ENCODE assay signal across 23 cellular contexts in genomic region chr6:99402458-99402857, GRCh38. TPM values are rescaled to one million over a fixed set of nuclear protein-coding genes. Genes with fewer than 3 reads are reported as not detected.
DNase-seq lines count a peak whose midpoint lies in the region; ATAC-seq, FAIRE-seq and TF ChIP-seq lines count a peak whose summit lies in the region.
"Had no signal": no experiment of that assay in that cellular context is flagged by ENCODE, and none has a peak within 500 bp of the region (broad histone marks: within the 10 kb centered on the region; RNA-seq: fewer than 3 reads in every experiment).

No MANE protein-coding gene starts in this region.

- POLR2A ChIA-PET in activated CD4-positive, alpha-beta T cell treated with anti-CD3 and anti-CD28 coated beads for 36 hours (lab: Charles Lee), result no interaction called here

- peaks cover 0 to 87% of the 10 kb centered on the region in 2 donors for H3K36me3 ChIP-seq in gastrocnemius medialis

- H3K27ac Mint-ChIP-seq in activated CD4-positive, alpha-beta T cell treated with anti-CD3 and anti-CD28 coated beads for 36 hours, result peak overlapping the region; percentile 37
- peak overlapping the region; percentile 30 for H3K27ac Mint-ChIP-seq in activated naive CD8-positive, alpha-beta T cell treated with anti-CD3 and anti-CD28 coated beads for 36 hours
- H3K27ac Mint-ChIP-seq in osteocyte (ENCODE audit: unreplicated experiment), result peak overlapping the region; percentile 14
- H3K27ac Mint-ChIP-seq: B cell, GM23338 had no signal

- TF ChIP-seq POLR2A in gastrocnemius medialis (IDR thresholded peaks at IDR 0.05), result no peak

- CTCF ChIA-PET in activated CD4-positive, alpha-beta T cell treated with anti-CD3 and anti-CD28 coated beads for 36 hours (lab: Charles Lee), result interaction anchor here (1.0 to 1.4 kb wide), 3 partner anchors 9 to 18 kb away, joined by 3 read pairs; partner anchors contain the start of gene COQ3

- H3K4me1 ChIP-seq in gastrocnemius medialis, result no peaks in the 10 kb centered on the region
- H3K4me1 ChIP-seq: Caco-2, SJSA1 had no signal

- intact Hi-C loops in activated CD4-positive, alpha-beta T cell treated with anti-CD3 and anti-CD28 coated beads for 36 hours (cut with DNase I, micrococcal nuclease), result loop anchor here in 1 of 2 experiments (2.0 kb wide), 1 partner anchor 20 kb away; no protein-coding TSS in a partner anchor
- intact Hi-C loops in gastrocnemius medialis (cut with DNase I; ENCODE audit: low total_unique reads), result no loop called here

- H3K36me3 Mint-ChIP-seq in activated CD4-positive, alpha-beta T cell treated with anti-CD3 and anti-CD28 coated beads for 36 hours (ENCODE audit: low read depth), result peaks cover 51% of the 10 kb centered on the region
- peaks cover 29% of the 10 kb centered on the region for H3K36me3 Mint-ChIP-seq in activated naive CD8-positive, alpha-beta T cell treated with anti-CD3 and anti-CD28 coated beads for 36 hours
- peaks cover 55% of the 10 kb centered on the region for H3K36me3 Mint-ChIP-seq in osteocyte (ENCODE audit: unreplicated experiment)

- ATAC-seq in activated CD4-positive, alpha-beta T cell treated with anti-CD3 and anti-CD28 coated beads for 36 hours, result no peak
- ATAC-seq in gastrocnemius medialis (no peak), GM18502 (IDR thresholded peaks at IDR 0.05; ENCODE audit: poor library complexity, unreplicated experiment) (no peak)
- ATAC-seq: GM12878, GM23338, HCT116, Panc1 had no signal

- no peaks in the 10 kb centered on the region for H3K9me3 ChIP-seq in gastrocnemius medialis
- H3K9me3 ChIP-seq: Caco-2, SJSA1 had no signal

- no peak for TF ChIP-seq CTCF in osteocyte (IDR thresholded peaks at IDR 0.05)
- TF ChIP-seq CTCF in gastrocnemius medialis (IDR thresholded peaks at IDR 0.05 in 4 of 5, conservative IDR thresholded peaks at IDR 0.05 in 1 of 5), result no peak

- H3K4me3 Mint-ChIP-seq in activated CD4-positive, alpha-beta T cell treated with anti-CD3 and anti-CD28 coated beads for 36 hours, result no peak overlapping the region
- H3K4me3 Mint-ChIP-seq in activated naive CD8-positive, alpha-beta T cell treated with anti-CD3 and anti-CD28 coated beads for 36 hours, result no peak overlapping the region
- H3K4me3 Mint-ChIP-seq in osteocyte (ENCODE audit: unreplicated experiment), result no peak overlapping the region
- H3K4me3 Mint-ChIP-seq: B cell; CD4-positive, CD25-positive, alpha-beta regulatory T cell; GM23338 had no signal

- no peak for FAIRE-seq in RCC 7860 (lab: Jason Lieb, UNC)
- FAIRE-seq: GM12878, GM18507 had no signal

- peaks cover 2% of the 10 kb centered on the region for H3K4me1 Mint-ChIP-seq in activated CD4-positive, alpha-beta T cell treated with anti-CD3 and anti-CD28 coated beads for 36 hours
- peaks cover 2% of the 10 kb centered on the region for H3K4me1 Mint-ChIP-seq in activated naive CD8-positive, alpha-beta T cell treated with anti-CD3 and anti-CD28 coated beads for 36 hours
- no peaks in the 10 kb centered on the region for H3K4me1 Mint-ChIP-seq in osteocyte (ENCODE audit: unreplicated experiment)
- H3K4me1 Mint-ChIP-seq: B cell, GM23338 had no signal

- no peak for DNase-seq in activated CD4-positive, alpha-beta T cell treated with anti-CD3 and anti-CD28 coated beads for 36 hours
- no peak for DNase-seq in activated CD4-positive, alpha-beta T cell treated with anti-CD3 and anti-CD28 coated beads, Interleukin-2, amount 50 U/mL, for 1 hour
- DNase-seq in MV-4-11 (lab: John Stamatoyannopoulos, UW) (peak; percentile 39), osteocyte (ENCODE audit: extremely low spot score, unreplicated experiment) (no peak), RCC 7860 (ENCODE audit: low spot score) (no peak), gastrocnemius medialis (no peak)
- DNase-seq in activated naive CD8-positive, alpha-beta T cell treated with anti-CD3 and anti-CD28 coated beads for 36 hours, result no peak
- DNase-seq: Caco-2; CD4-positive, CD25-positive, alpha-beta regulatory T cell; GDM1; NCI-H1417; NCI-H187; NCI-H2227 treated with DMSO at 0.1 percent for 48 hours; NCI-H524; NCI-H82 had no signal

- in situ Hi-C loops in gastrocnemius medialis (cut with MboI; ENCODE audit: low sequenced_read_pairs in 4 of 4), result no loop called here

- no peaks in the 10 kb centered on the region for H3K27me3 ChIP-seq in gastrocnemius medialis
- H3K27me3 ChIP-seq: SJSA1 had no signal

- H3K27me3 Mint-ChIP-seq in activated CD4-positive, alpha-beta T cell treated with anti-CD3 and anti-CD28 coated beads for 36 hours, result no peaks in the 10 kb centered on the region
- no peaks in the 10 kb centered on the region for H3K27me3 Mint-ChIP-seq in activated naive CD8-positive, alpha-beta T cell treated with anti-CD3 and anti-CD28 coated beads for 36 hours
- H3K27me3 Mint-ChIP-seq in osteocyte (ENCODE audit: unreplicated experiment), result no peaks in the 10 kb centered on the region
- H3K27me3 Mint-ChIP-seq: B cell; CD4-positive, CD25-positive, alpha-beta regulatory T cell had no signal

- H3K9me3 Mint-ChIP-seq in activated CD4-positive, alpha-beta T cell treated with anti-CD3 and anti-CD28 coated beads for 36 hours (ENCODE audit: low read depth), result no peaks in the 10 kb centered on the region
- H3K9me3 Mint-ChIP-seq in activated naive CD8-positive, alpha-beta T cell treated with anti-CD3 and anti-CD28 coated beads for 36 hours, result no peaks in the 10 kb centered on the region
- H3K9me3 Mint-ChIP-seq in osteocyte (ENCODE audit: unreplicated experiment), result no peaks in the 10 kb centered on the region
- H3K9me3 Mint-ChIP-seq: CD4-positive, CD25-positive, alpha-beta regulatory T cell; GM23338 had no signal

- no peak overlapping the region for H3K4me3 ChIP-seq in gastrocnemius medialis
- H3K4me3 ChIP-seq: GM12878, GM23338, SJSA1 had no signal

- H3K27ac ChIP-seq in gastrocnemius medialis, result no peak overlapping the region
- H3K27ac ChIP-seq: SJSA1 had no signal

RNA-seq across cellular contexts. Expression of gene COQ3, which starts 8.5 kb away (rescaled TPM):
- total RNA-seq in activated CD4-positive, alpha-beta T cell treated with anti-CD3 and anti-CD28 coated beads for 36 hours, result 10 to 100 TPM; 13.5 to 23.4 TPM
- 10 to 100 TPM; 21.0 to 23.8 TPM for total RNA-seq in activated naive CD8-positive, alpha-beta T cell treated with anti-CD3 and anti-CD28 coated beads for 36 hours
- total RNA-seq in osteocyte (4.8 and 4.9 TPM in 2 replicates), gastrocnemius medialis (10 to 100 TPM in 1 of 4 donors, 1 to 10 TPM in 3; 4.2 to 11.4 (median 7.3) TPM)

RNA-seq across cellular contexts. Expression of gene PNISR, which starts 22.6 kb away (rescaled TPM):
- total RNA-seq in activated CD4-positive, alpha-beta T cell treated with anti-CD3 and anti-CD28 coated beads for 36 hours, result 100 to 1,000 TPM; 127 to 148 TPM
- total RNA-seq in activated naive CD8-positive, alpha-beta T cell treated with anti-CD3 and anti-CD28 coated beads for 36 hours, result 10 to 100 TPM; 88.8 to 91.6 TPM
- total RNA-seq in osteocyte (93.9 and 96.5 TPM in 2 replicates), gastrocnemius medialis (10 to 100 TPM; 20.5 to 86.1 (median 25.2) TPM)

RNA-seq across cellular contexts. Expression of gene FAXC, which starts 53.0 kb away (rescaled TPM):
- under 1 TPM in 1 of 2 experiments, not detected in 1; 0.16 TPM for total RNA-seq in activated CD4-positive, alpha-beta T cell treated with anti-CD3 and anti-CD28 coated beads for 36 hours
- not detected for total RNA-seq in activated naive CD8-positive, alpha-beta T cell treated with anti-CD3 and anti-CD28 coated beads for 36 hours
- total RNA-seq in osteocyte (2.5 and 3.1 TPM in 2 replicates), gastrocnemius medialis (1 to 10 TPM in 1 of 4 donors, under 1 TPM in 2, not detected in 1; 0.20 to 1.5 (median 0.80) TPM)
- total RNA-seq: B cell; CD4-positive, CD25-positive, alpha-beta regulatory T cell; GM12878 had no signal
